22 cellular contexts compared by ENCODE assay signal in genomic region chr3:146523536-146523935, GRCh38. TPM values are rescaled to one million over a fixed set of nuclear protein-coding genes. Genes with fewer than 3 reads are reported as not detected.
DNase-seq lines count a peak whose midpoint lies in the region; ATAC-seq, FAIRE-seq and TF ChIP-seq lines count a peak whose summit lies in the region.
"Had no signal": no experiment of that assay in that cellular context is flagged by ENCODE, and none has a peak within 500 bp of the region (broad histone marks: within the 10 kb centered on the region; RNA-seq: fewer than 3 reads in every experiment).

No MANE protein-coding gene starts in this region.

- TF ChIP-seq POLR2A in K562 (conservative IDR thresholded peaks at IDR 0.05): no peak
- no peak for TF ChIP-seq POLR2A in HepG2 (IDR thresholded peaks at IDR 0.05; ENCODE audit: insufficient read depth in 1 of 2, low read depth in 2 of 2, low read length in 2 of 2)

- H3K9me3 Mint-ChIP-seq in Caco-2 (ENCODE audit: unreplicated experiment): no peaks in the 10 kb centered on the region
- H3K9me3 Mint-ChIP-seq: CD8-positive, alpha-beta memory T cell; T-cell had no signal

- H3K4me1 ChIP-seq in HUES64 (ENCODE audit: insufficient read depth, low read length) (peaks cover 44% of the 10 kb centered on the region), K562 (replicated peaks in 1 of 2; ENCODE audit: control insufficient read depth in 2 of 2, insufficient read depth in 2 of 2, low read length in 2 of 2) (peaks cover 0 to under 1% of the 10 kb centered on the region in 2 experiments; a peak in 1 of 5 replicates), HepG2 (ENCODE audit: insufficient read depth, low read length) (no peaks in the 10 kb centered on the region), Caco-2 (no peaks in the 10 kb centered on the region)
- H3K4me1 ChIP-seq: Peyer's patch had no signal

- TF ChIP-seq RAD21 in K562 (CRISPR knock-in tag; conservative IDR thresholded peaks at IDR 0.05 in 1 of 2, IDR thresholded peaks at IDR 0.05 in 1 of 2) (no peak), HepG2 (CRISPR knock-in tag; IDR thresholded peaks at IDR 0.05) (no peak)

- no peaks in the 10 kb centered on the region for H3K9me3 ChIP-seq in HUES64 (ENCODE audit: insufficient read depth, low read depth, low read length)
- no peaks in the 10 kb centered on the region for H3K9me3 ChIP-seq in K562 (replicated peaks; ENCODE audit: control insufficient read depth, insufficient read depth, low read depth, low read length)
- no peaks in the 10 kb centered on the region for H3K9me3 ChIP-seq in HepG2 (ENCODE audit: low read length)
- no peaks in the 10 kb centered on the region for H3K9me3 ChIP-seq in Caco-2
- H3K9me3 ChIP-seq: HAP-1, MG63, Peyer's patch, SJCRH30 had no signal

- no peaks in the 10 kb centered on the region for H3K9me1 ChIP-seq in K562 (ENCODE audit: control insufficient read depth, insufficient read depth, low read length)

- H3K27me3 ChIP-seq in HUES64 (ENCODE audit: insufficient read depth, low read length) (no peaks in the 10 kb centered on the region), K562 (ENCODE audit: control insufficient read depth in 2 of 2, insufficient read depth in 2 of 2, low read length in 2 of 2) (no peaks in the 10 kb centered on the region), HepG2 (ENCODE audit: control insufficient read depth in 1 of 2, insufficient read depth in 2 of 2, low read length in 2 of 2) (no peaks in the 10 kb centered on the region), Caco-2 (replicated peaks; ENCODE audit: control insufficient read depth, insufficient read depth, low read length) (no peaks in the 10 kb centered on the region)
- H3K27me3 ChIP-seq: MG63, Peyer's patch, SJCRH30 had no signal

- CTCF ChIA-PET in K562 (lab: Yijun Ruan, JAX; ENCODE audit: low intra/inter-chr PET ratio): no interaction called here
- CTCF ChIA-PET in HepG2 (lab: Yijun Ruan, JAX; ENCODE audit: low intra/inter-chr PET ratio, low total read pairs): no interaction called here
- CTCF ChIA-PET in Caco-2 (lab: Charles Lee): no interaction called here

- no peaks in the 10 kb centered on the region for H3K27me3 Mint-ChIP-seq in Caco-2 (ENCODE audit: insufficient read depth, unreplicated experiment)
- H3K27me3 Mint-ChIP-seq: CD8-positive, alpha-beta memory T cell; T-cell had no signal

- TF ChIP-seq CTCF in K562 (IDR thresholded peaks at IDR 0.05 in 2 of 3, conservative IDR thresholded peaks at IDR 0.05 in 1 of 3; ENCODE audit: insufficient read depth in 2 of 3, low read depth in 1 of 3, low read length in 3 of 3): no peak
- TF ChIP-seq CTCF in HepG2 (CRISPR knock-in tag; IDR thresholded peaks at IDR 0.05): no peak
- TF ChIP-seq CTCF in Caco-2 (IDR thresholded peaks at IDR 0.05; ENCODE audit: insufficient read depth in 1 of 2, low read depth in 1 of 2, low read length in 1 of 2, severe bottlenecking in 1 of 2, unreplicated experiment in 1 of 2): no peak

- no peak for TF ChIP-seq EP300 in K562 (IDR thresholded peaks at IDR 0.05; ENCODE audit: low read length)
- no peak for TF ChIP-seq EP300 in HepG2 (IDR thresholded peaks at IDR 0.05; ENCODE audit: low read depth in 2 of 2, low read length in 2 of 2)
- no peak for TF ChIP-seq EP300 in HepG2 (CRISPR knock-in tag; IDR thresholded peaks at IDR 0.05; ENCODE audit: borderline replicate concordance)

- in situ Hi-C loops in K562 (cut with MboI): no loop called here
- in situ Hi-C loops in HepG2 (cut with HindIII; ENCODE audit: extremely low pct_ligation_motif_present, low pct_unique_long_range_greater_than_20kb): no loop called here

- H3K4me2 ChIP-seq in K562 (ENCODE audit: insufficient read depth, low read length) (no peak overlapping the region), HepG2 (ENCODE audit: low read depth, low read length) (no peak overlapping the region)

- BruUV-seq in K562 (replicated peaks; lab: Mats Ljungman, UMichigan) (no TSS peak), HepG2 (replicated peaks; lab: Mats Ljungman, UMichigan) (no TSS peak), Caco-2 (replicated peaks; lab: Mats Ljungman, UMichigan) (no TSS peak)

- H4K20me1 ChIP-seq in K562 (replicated peaks; ENCODE audit: control insufficient read depth, insufficient read depth, low read length): no peaks in the 10 kb centered on the region
- no peaks in the 10 kb centered on the region for H4K20me1 ChIP-seq in HepG2 (ENCODE audit: insufficient read depth, low read length)

- H2AFZ ChIP-seq in K562 (ENCODE audit: low read depth, low read length): no peak overlapping the region
- H2AFZ ChIP-seq in HepG2 (ENCODE audit: low read length): no peak overlapping the region

- FAIRE-seq in K562 (lab: Jason Lieb, UNC) (no peak), HepG2 (lab: Jason Lieb, UNC) (no peak)
- FAIRE-seq: HTR-8/SVneo had no signal

- 82% methylated on average over 4 of the region's 4 CpGs for WGBS in HUES64
- WGBS in K562 (ENCODE audit: insufficient coverage, low coverage, missing lambda C conversion rate): 58% methylated on average over 4 of the region's 4 CpGs
- WGBS in HepG2 (ENCODE audit: low lambda C conversion rate): 70% methylated on average over 4 of the region's 4 CpGs

- H3K36me3 Mint-ChIP-seq in Caco-2 (ENCODE audit: insufficient read depth, unreplicated experiment): peaks cover 27% of the 10 kb centered on the region

- peaks cover 6% of the 10 kb centered on the region for H3K4me1 Mint-ChIP-seq in Caco-2 (ENCODE audit: low read depth, unreplicated experiment)
- H3K4me1 Mint-ChIP-seq: T-cell had no signal

- DNase-seq in K562 (ENCODE audit: extremely low read depth in 1 of 4, low spot score in 3 of 4) (no peak), HepG2 (ENCODE audit: low spot score) (no peak), NCI-H345 treated with DMSO at 0.1 percent for 48 hours (lab: John Stamatoyannopoulos, UW; ENCODE audit: unreplicated experiment) (no peak), Caco-2 (no peak), Ammon's horn (ENCODE audit: low spot score) (no peak), NAMALWA (ENCODE audit: low spot score) (no peak)
- DNase-seq: C1 segment of cervical spinal cord; CD8-positive, alpha-beta memory T cell; DMS79 treated with DMSO at 0.1 percent for 48 hours; MG63; NCI-H1048; NCI-H1417 treated with DMSO at 0.1 percent for 48 hours; NCI-H187; NCI-H446 treated with DMSO at 0.1 percent for 48 hours; NK-92 treated with Interleukin-12 subunit alpha and Interleukin-12 subunit beta, amount 100 ng/mL, for 24 hours; Peyer's patch; SJCRH30; T-cell had no signal

- no peak overlapping the region for H3K27ac Mint-ChIP-seq in Caco-2 (ENCODE audit: unreplicated experiment)
- H3K27ac Mint-ChIP-seq: T-cell had no signal

- peaks cover 49% of the 10 kb centered on the region for H3K36me3 ChIP-seq in HUES64 (ENCODE audit: insufficient read depth, low read length)
- H3K36me3 ChIP-seq in K562 (ENCODE audit: control insufficient read depth, insufficient read depth, low read length): peaks cover 61% of the 10 kb centered on the region
- peaks cover 0 to 19% of the 10 kb centered on the region in 2 experiments; a peak in 4 of 5 replicates for H3K36me3 ChIP-seq in HepG2 (replicated peaks in 1 of 2; ENCODE audit: control insufficient read depth in 1 of 2, insufficient read depth in 2 of 2, low read length in 2 of 2)
- H3K36me3 ChIP-seq in Caco-2 (ENCODE audit: control insufficient read depth, insufficient read depth, low read length): no peaks in the 10 kb centered on the region
- H3K36me3 ChIP-seq: HAP-1 had no signal

- ATAC-seq in K562: peak; percentile 43; the same call in 2 of the 3 replicates
- ATAC-seq in HepG2: peak; percentile 43; the same call in 2 of the 3 replicates
- ATAC-seq: T-cell had no signal

- intact Hi-C loops in K562 (cut with micrococcal nuclease) (no loop called here), HepG2 (cut with micrococcal nuclease; ENCODE audit: unreplicated experiment) (no loop called here), Caco-2 (cut with micrococcal nuclease; ENCODE audit: unreplicated experiment) (no loop called here)

- H3K27ac ChIP-seq in HUES64 (ENCODE audit: low read depth, low read length): peak overlapping the region; percentile 91
- H3K27ac ChIP-seq in K562 (ENCODE audit: extremely low read depth, low read depth, low read length): no peak overlapping the region
- H3K27ac ChIP-seq in HepG2 (ENCODE audit: extremely low read length, insufficient read depth, low read length): no peak overlapping the region
- H3K27ac ChIP-seq: Peyer's patch, SJCRH30 had no signal

- no peak overlapping the region for H3K4me3 Mint-ChIP-seq in Caco-2 (ENCODE audit: unreplicated experiment)
- H3K4me3 Mint-ChIP-seq: CD8-positive, alpha-beta memory T cell; T-cell had no signal

- no peaks in the 10 kb centered on the region for H3K79me2 ChIP-seq in K562 (ENCODE audit: control insufficient read depth, insufficient read depth, low read length)
- H3K79me2 ChIP-seq in HepG2 (ENCODE audit: insufficient read depth, low read length): no peaks in the 10 kb centered on the region

- POLR2A ChIA-PET in K562 (lab: Yijun Ruan, JAX) (no interaction called here), HepG2 (lab: Yijun Ruan, JAX) (no interaction called here), Caco-2 (lab: Charles Lee) (no interaction called here)

- H3K4me3 ChIP-seq in HUES64 (ENCODE audit: low read length): no peak overlapping the region
- no peak overlapping the region for H3K4me3 ChIP-seq in K562
- H3K4me3 ChIP-seq in HepG2 (replicated peaks in 1 of 3; ENCODE audit: insufficient read depth in 1 of 3, low read depth in 2 of 3, low read length in 3 of 3): no peak overlapping the region
- no peak overlapping the region for H3K4me3 ChIP-seq in Caco-2 (ENCODE audit: low read depth, low read length)
- H3K4me3 ChIP-seq: HAP-1, MG63, Peyer's patch, SJCRH30 had no signal

- H3K9ac ChIP-seq in HUES64 (ENCODE audit: low read depth, low read length) (peak overlapping the region; percentile 67; the same call in 1 of the 2 replicates), K562 (ENCODE audit: insufficient read depth in 1 of 2, low read depth in 2 of 2, low read length in 2 of 2) (no peak overlapping the region), HepG2 (ENCODE audit: insufficient read depth, low read depth, low read length) (no peak overlapping the region)

RNA-seq across cellular contexts. Expression of gene PLSCR1, which starts 20.9 kb away (rescaled TPM):
- polyA plus RNA-seq in HUES64 (2013, experiment 1 of 2): 30.6 TPM
- polyA plus RNA-seq in HUES64 (2013, experiment 2 of 2): 32.9 TPM
- 27.2 and 83.9 TPM in 2 replicates for total RNA-seq in K562 (2011; cell fraction: chromatin; rRNA removed; ENCODE audit: low replicate concordance)
- 20.2 and 23.2 TPM in 2 replicates for total RNA-seq in K562 (2011; cell fraction: nucleolus; rRNA removed)
- 47.4 and 70.8 TPM in 2 replicates for total RNA-seq in K562 (2011; cell fraction: nucleoplasm; rRNA removed)
- total RNA-seq in K562 (2014; rRNA removed) (51.1 and 53.9 TPM in 2 replicates), K562 (2014; rRNA removed; fragmentation: Illumina TruSeq; extraction: Trizol) (69.1 and 71.1 TPM in 2 replicates), K562 (2015; rRNA removed; fragmentation: Illumina TruSeq; extraction: Trizol) (66.6 and 75.4 TPM in 2 replicates), K562 (2021) (63.8 and 66.2 TPM in 2 replicates), HepG2 (2016; rRNA removed; fragmentation: Illumina TruSeq; extraction: Trizol) (34.1 and 44.3 TPM in 2 replicates), Caco-2 (2022) (112 and 116 TPM in 2 replicates)
- polyA plus RNA-seq in K562 (2011; rRNA removed) (33.5 and 40.6 TPM in 2 replicates), K562 (2014; fragmentation: Illumina TruSeq; extraction: Trizol) (60.9 and 75.5 TPM in 2 replicates), K562 (2014; fragmentation: Nextera tagmentation; extraction: Ambion mirVana) (100 to 1,000 TPM; 115 to 122 TPM), K562 (2014; rRNA removed) (65.0 and 68.3 TPM in 2 replicates), HepG2 (2011; rRNA removed) (25.0 and 33.8 TPM in 2 replicates)
- polyA plus RNA-seq in K562 (2011; cell fraction: cytosol; rRNA removed): 33.1 and 40.0 TPM in 2 replicates
- 34.5 and 40.6 TPM in 2 replicates for polyA plus RNA-seq in K562 (2011; cell fraction: nucleus; rRNA removed)
- polyA plus RNA-seq in K562 (2012): 49.9 and 96.5 TPM in 2 replicates
- polyA minus RNA-seq in K562 (2011; rRNA and poly(A)+ RNA removed): 38.6 and 47.3 TPM in 2 replicates
- 15.8 and 24.2 TPM in 2 replicates for polyA minus RNA-seq in K562 (2011; cell fraction: cytosol; rRNA and poly(A)+ RNA removed)
- 58.2 and 86.4 TPM in 2 replicates for polyA minus RNA-seq in K562 (2011; cell fraction: nucleus; rRNA and poly(A)+ RNA removed)
- 8.3 and 8.7 TPM in 2 replicates for total RNA-seq in HepG2 (2016; cell fraction: cytosol; rRNA removed; fragmentation: Illumina TruSeq; extraction: Trizol; ENCODE audit: low read depth)
- 31.6 and 41.7 TPM in 2 replicates for total RNA-seq in HepG2 (2016; cell fraction: insoluble cytoplasmic fraction; rRNA removed; fragmentation: Illumina TruSeq; extraction: Trizol)
- 13.6 and 15.2 TPM in 2 replicates for total RNA-seq in HepG2 (2016; cell fraction: membrane; rRNA removed; fragmentation: Illumina TruSeq; extraction: Trizol)
- total RNA-seq in HepG2 (2016; cell fraction: nucleus; rRNA removed; fragmentation: Illumina TruSeq; extraction: Trizol): 28.8 and 32.0 TPM in 2 replicates
- 27.9 and 28.3 TPM in 2 replicates for polyA plus RNA-seq in HepG2 (2011; cell fraction: cytosol; rRNA removed)
- 27.5 and 28.3 TPM in 2 replicates for polyA plus RNA-seq in HepG2 (2011; cell fraction: nucleus; rRNA removed)
- polyA plus RNA-seq in HepG2 (2012): 28.5 and 29.8 TPM in 2 replicates
- polyA plus RNA-seq in HepG2 (2016; cell fraction: cytosol; fragmentation: Illumina TruSeq; extraction: Trizol; ENCODE audit: low read depth): 3.7 and 4.0 TPM in 2 replicates
- 43.4 and 44.5 TPM in 2 replicates for polyA plus RNA-seq in HepG2 (2016; cell fraction: insoluble cytoplasmic fraction; fragmentation: Illumina TruSeq; extraction: Trizol; ENCODE audit: low read depth)
- polyA plus RNA-seq in HepG2 (2016; cell fraction: membrane; fragmentation: Illumina TruSeq; extraction: Trizol; ENCODE audit: low read depth): 7.9 and 8.7 TPM in 2 replicates
- 26.5 and 28.3 TPM in 2 replicates for polyA plus RNA-seq in HepG2 (2016; cell fraction: nucleus; fragmentation: Illumina TruSeq; extraction: Trizol; ENCODE audit: insufficient read depth, low read depth)
- 19.7 and 37.7 TPM in 2 replicates for polyA minus RNA-seq in HepG2 (2011; rRNA and poly(A)+ RNA removed; ENCODE audit: low replicate concordance)
- 18.0 and 20.0 TPM in 2 replicates for polyA minus RNA-seq in HepG2 (2011; cell fraction: cytosol; rRNA and poly(A)+ RNA removed)
- 134 and 140 TPM in 2 replicates for polyA minus RNA-seq in HepG2 (2011; cell fraction: nucleus; rRNA and poly(A)+ RNA removed)

RNA-seq across cellular contexts. Expression of gene PLSCR2, which starts 54.2 kb away (rescaled TPM):
- not detected for polyA plus RNA-seq in HUES64 (2013, experiment 1 of 2)
- polyA plus RNA-seq in HUES64 (2013, experiment 2 of 2): not detected
- not detected in 2 replicates for total RNA-seq in K562 (2011; cell fraction: chromatin; rRNA removed; ENCODE audit: low replicate concordance)
- total RNA-seq in K562 (2011; cell fraction: nucleolus; rRNA removed): 1.2 TPM in 1 of 2 replicates, not detected in the other
- not detected in 2 replicates for total RNA-seq in K562 (2011; cell fraction: nucleoplasm; rRNA removed)
- total RNA-seq in K562 (2014; rRNA removed): not detected in 2 replicates
- total RNA-seq in K562 (2014; rRNA removed; fragmentation: Illumina TruSeq; extraction: Trizol): 0.25 and 0.26 TPM in 2 replicates
- 0.25 and 0.30 TPM in 2 replicates for total RNA-seq in K562 (2015; rRNA removed; fragmentation: Illumina TruSeq; extraction: Trizol)
- total RNA-seq in K562 (2021): 0.18 and 0.40 TPM in 2 replicates
- polyA plus RNA-seq in K562 (2011; rRNA removed): not detected in 2 replicates
- polyA plus RNA-seq in K562 (2011; cell fraction: cytosol; rRNA removed): 0.06 TPM in 1 of 2 replicates, not detected in the other
- 0.31 TPM in 1 of 2 replicates, not detected in the other for polyA plus RNA-seq in K562 (2011; cell fraction: nucleus; rRNA removed)
- polyA plus RNA-seq in K562 (2012): 0.22 TPM in 1 of 2 replicates, not detected in the other
- not detected in 2 replicates for polyA plus RNA-seq in K562 (2014; fragmentation: Illumina TruSeq; extraction: Trizol)
- polyA plus RNA-seq in K562 (2014; fragmentation: Nextera tagmentation; extraction: Ambion mirVana): under 1 TPM; 0.07 to 0.49 TPM
- polyA plus RNA-seq in K562 (2014; rRNA removed): not detected in 2 replicates
- not detected in 2 replicates for polyA minus RNA-seq in K562 (2011; rRNA and poly(A)+ RNA removed)
- not detected in 2 replicates for polyA minus RNA-seq in K562 (2011; cell fraction: cytosol; rRNA and poly(A)+ RNA removed)
- polyA minus RNA-seq in K562 (2011; cell fraction: nucleus; rRNA and poly(A)+ RNA removed): not detected in 2 replicates
- not detected in 2 replicates for total RNA-seq in HepG2 (2016; rRNA removed; fragmentation: Illumina TruSeq; extraction: Trizol)
- not detected in 2 replicates for total RNA-seq in HepG2 (2016; cell fraction: cytosol; rRNA removed; fragmentation: Illumina TruSeq; extraction: Trizol; ENCODE audit: low read depth)
- not detected in 2 replicates for total RNA-seq in HepG2 (2016; cell fraction: insoluble cytoplasmic fraction; rRNA removed; fragmentation: Illumina TruSeq; extraction: Trizol)
- not detected in 2 replicates for total RNA-seq in HepG2 (2016; cell fraction: membrane; rRNA removed; fragmentation: Illumina TruSeq; extraction: Trizol)
- not detected in 2 replicates for total RNA-seq in HepG2 (2016; cell fraction: nucleus; rRNA removed; fragmentation: Illumina TruSeq; extraction: Trizol)
- polyA plus RNA-seq in HepG2 (2011; rRNA removed): not detected in 2 replicates
- not detected in 2 replicates for polyA plus RNA-seq in HepG2 (2011; cell fraction: cytosol; rRNA removed)
- polyA plus RNA-seq in HepG2 (2011; cell fraction: nucleus; rRNA removed): not detected in 2 replicates
- not detected in 2 replicates for polyA plus RNA-seq in HepG2 (2012)
- polyA plus RNA-seq in HepG2 (2016; cell fraction: cytosol; fragmentation: Illumina TruSeq; extraction: Trizol; ENCODE audit: low read depth): not detected in 2 replicates
- polyA plus RNA-seq in HepG2 (2016; cell fraction: insoluble cytoplasmic fraction; fragmentation: Illumina TruSeq; extraction: Trizol; ENCODE audit: low read depth): not detected in 2 replicates
- polyA plus RNA-seq in HepG2 (2016; cell fraction: membrane; fragmentation: Illumina TruSeq; extraction: Trizol; ENCODE audit: low read depth): not detected in 2 replicates
- polyA plus RNA-seq in HepG2 (2016; cell fraction: nucleus; fragmentation: Illumina TruSeq; extraction: Trizol; ENCODE audit: insufficient read depth, low read depth): not detected in 2 replicates
- not detected in 2 replicates for polyA minus RNA-seq in HepG2 (2011; rRNA and poly(A)+ RNA removed; ENCODE audit: low replicate concordance)
- polyA minus RNA-seq in HepG2 (2011; cell fraction: cytosol; rRNA and poly(A)+ RNA removed): not detected in 2 replicates
- polyA minus RNA-seq in HepG2 (2011; cell fraction: nucleus; rRNA and poly(A)+ RNA removed): not detected in 2 replicates
- total RNA-seq in Caco-2 (2022): not detected in 2 replicates
- total RNA-seq: CD8-positive, alpha-beta memory T cell; LHCN-M2; Peyer's patch; SJCRH30 had no signal
- polyA plus RNA-seq: CD8-positive, alpha-beta memory T cell had no signal
